8 cellular contexts compared by ENCODE assay signal in the genomic region with DNA sequence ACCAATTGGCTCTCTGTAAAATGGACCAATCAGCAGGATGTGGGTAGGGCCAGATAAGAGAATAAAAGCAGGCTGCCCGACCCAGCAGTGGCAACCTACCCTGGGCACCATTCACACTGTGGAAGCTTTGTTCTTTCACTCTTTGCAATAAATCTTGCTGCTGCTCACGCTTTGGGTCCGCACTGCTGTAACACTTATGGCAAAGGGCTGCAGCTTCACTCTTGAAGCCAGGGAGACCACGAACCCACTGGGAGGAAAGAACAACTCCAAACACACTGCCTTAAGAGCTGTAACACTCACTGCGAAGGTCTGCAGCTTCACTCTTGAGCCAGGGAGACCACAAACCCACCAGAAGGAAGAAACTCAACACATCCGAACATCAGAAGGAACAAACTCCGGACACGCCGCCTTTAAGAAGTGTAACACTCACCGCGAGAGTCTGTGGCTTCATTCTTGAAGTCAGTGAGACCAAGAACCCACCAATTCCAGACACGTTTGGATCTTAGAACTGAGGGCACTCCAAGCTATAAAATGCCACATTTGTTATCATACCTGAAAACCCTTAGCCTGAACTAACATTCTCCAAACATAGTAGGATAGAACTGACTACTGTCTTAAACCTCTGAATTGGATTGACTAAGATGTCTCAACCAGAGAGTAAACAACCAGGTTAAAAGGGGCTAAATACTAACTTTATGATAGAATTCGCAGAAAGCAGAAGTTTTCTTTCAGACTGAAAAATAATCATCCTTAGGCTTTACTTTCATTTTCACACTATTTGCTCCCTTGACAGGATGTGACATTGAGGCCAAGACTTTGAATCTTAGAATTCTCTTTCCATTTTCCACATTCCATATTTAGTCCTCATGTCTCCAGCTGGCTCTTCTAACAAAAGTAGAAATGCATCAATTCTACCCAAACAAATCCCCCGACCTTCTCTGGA. TPM values are rescaled to one million over a fixed set of nuclear protein-coding genes. Genes with fewer than 3 reads are reported as not detected.
DNase-seq lines count a peak whose midpoint lies in the region; ATAC-seq and TF ChIP-seq lines count a peak whose summit lies in the region.

No MANE protein-coding gene starts in this region.

- no peaks in the 10 kb centered on the region for H3K9me2 ChIP-seq in MM.1S (replicated peaks; ENCODE audit: insufficient read depth, low read length)

- H4K20me1 ChIP-seq in MM.1S (ENCODE audit: insufficient read depth, low read length), result no peaks in the 10 kb centered on the region

- TF ChIP-seq CTCF in MM.1S (IDR thresholded peaks at IDR 0.05; ENCODE audit: low read length) (no peak), breast epithelium (IDR thresholded peaks at IDR 0.05) (no peak), parathyroid adenoma (IDR thresholded peaks at IDR 0.05) (no peak)

- no peak for TF ChIP-seq POLR2A in breast epithelium (IDR thresholded peaks at IDR 0.05)

- ATAC-seq in GM21576 (IDR thresholded peaks at IDR 0.05; ENCODE audit: unreplicated experiment), result peak; percentile 8

- peak overlapping the region; percentile 53 for H3K4me2 ChIP-seq in MM.1S (ENCODE audit: low read depth, low read length)
- no peak overlapping the region for H3K4me2 ChIP-seq in parathyroid adenoma (ENCODE audit: low read length)

- intact Hi-C loops in breast epithelium (cut with DNase I; ENCODE audit: low total_unique reads), result no loop called here

- H2AFZ ChIP-seq in MM.1S (ENCODE audit: low read length) (no peak overlapping the region), parathyroid adenoma (peak overlapping the region; percentile 45)

- H3K9ac ChIP-seq in MM.1S (ENCODE audit: low read length), result no peak overlapping the region
- no peak overlapping the region for H3K9ac ChIP-seq in parathyroid adenoma

- H3K79me2 ChIP-seq in MM.1S (ENCODE audit: low read length) (no peaks in the 10 kb centered on the region), parathyroid adenoma (no peaks in the 10 kb centered on the region)

- H3K27me3 ChIP-seq in MM.1S (replicated peaks; ENCODE audit: insufficient read depth, low read length) (no peaks in the 10 kb centered on the region), breast epithelium (no peaks in the 10 kb centered on the region), parathyroid adenoma (ENCODE audit: control insufficient read depth, insufficient read depth, low read length) (no peaks in the 10 kb centered on the region)

- no peaks in the 10 kb centered on the region for H3K9me3 ChIP-seq in MM.1S (replicated peaks; ENCODE audit: insufficient read depth, low read length)
- no peaks in the 10 kb centered on the region for H3K9me3 ChIP-seq in breast epithelium
- H3K9me3 ChIP-seq in parathyroid adenoma (ENCODE audit: control insufficient read depth, low read length), result no peaks in the 10 kb centered on the region

- H3K4me3 ChIP-seq in MM.1S (ENCODE audit: low read length) (peak overlapping the region; percentile 57), breast epithelium (peak overlapping the region; percentile 18 to 34 (median 21)), parathyroid adenoma (ENCODE audit: low read depth, low read length) (no peak overlapping the region)

- no peaks in the 10 kb centered on the region for H3K36me3 ChIP-seq in MM.1S (replicated peaks; ENCODE audit: insufficient read depth, low read length)
- H3K36me3 ChIP-seq in breast epithelium, result no peaks in the 10 kb centered on the region
- H3K36me3 ChIP-seq in parathyroid adenoma (ENCODE audit: control insufficient read depth, insufficient read depth, low read length), result no peaks in the 10 kb centered on the region

- H3K27ac ChIP-seq in MM.1S (ENCODE audit: low read length) (no peak overlapping the region), breast epithelium (peak overlapping the region in 1 of 2 donors; percentile 60), parathyroid adenoma (peak overlapping the region; percentile 47)

- H3K4me1 ChIP-seq in MM.1S (ENCODE audit: low read length) (no peaks in the 10 kb centered on the region), breast epithelium (no peaks in the 10 kb centered on the region), parathyroid adenoma (no peaks in the 10 kb centered on the region)

- H3F3A ChIP-seq in MM.1S (ENCODE audit: insufficient read depth, low read length), result peaks cover 3% of the 10 kb centered on the region; the same call in 1 of the 2 replicates

- DNase-seq in GM03348 (ENCODE audit: low spot score) (peak; percentile 29), MM.1S (peak; percentile 9), breast epithelium (ENCODE audit: low spot score in 2 of 2) (no peak), glomerular visceral epithelial cell (ENCODE audit: extremely low spot score) (no peak), anterior cingulate cortex (lab: John Stamatoyannopoulos, UW) (no peak)
- no peak for DNase-seq in effector CD8-positive, alpha-beta T cell (lab: John Stamatoyannopoulos, UW)

RNA-seq across cellular contexts. Expression of a gene that starts 33.6 kb away (rescaled TPM):
- 10 to 100 TPM in 2 of 3 donors, 1 to 10 TPM in 1; 9.2 to 23.4 (median 10.5) TPM for total RNA-seq in breast epithelium

RNA-seq across cellular contexts. Expression of a gene that starts 50.9 kb away (rescaled TPM):
- total RNA-seq in breast epithelium, result 10 to 100 TPM; 19.7 to 30.7 (median 20.3) TPM

RNA-seq across cellular contexts. Expression of a gene that starts 51.0 kb away (rescaled TPM):
- 1 to 10 TPM; 3.8 to 6.9 (median 6.3) TPM for total RNA-seq in breast epithelium

Comparison
In these comparisons a context has a peak if more than half of its experiments do, and no peak if none do; other contexts are left out.
1. DNase-seq: peak in GM03348 (single experiment) and MM.1S (single experiment); none in breast epithelium (0 of 2), glomerular visceral epithelial cell (single experiment), anterior cingulate cortex (0 of 58) and effector CD8-positive, alpha-beta T cell (single experiment).